ENCODE assay signal across 12 cellular contexts in the genomic region with DNA sequence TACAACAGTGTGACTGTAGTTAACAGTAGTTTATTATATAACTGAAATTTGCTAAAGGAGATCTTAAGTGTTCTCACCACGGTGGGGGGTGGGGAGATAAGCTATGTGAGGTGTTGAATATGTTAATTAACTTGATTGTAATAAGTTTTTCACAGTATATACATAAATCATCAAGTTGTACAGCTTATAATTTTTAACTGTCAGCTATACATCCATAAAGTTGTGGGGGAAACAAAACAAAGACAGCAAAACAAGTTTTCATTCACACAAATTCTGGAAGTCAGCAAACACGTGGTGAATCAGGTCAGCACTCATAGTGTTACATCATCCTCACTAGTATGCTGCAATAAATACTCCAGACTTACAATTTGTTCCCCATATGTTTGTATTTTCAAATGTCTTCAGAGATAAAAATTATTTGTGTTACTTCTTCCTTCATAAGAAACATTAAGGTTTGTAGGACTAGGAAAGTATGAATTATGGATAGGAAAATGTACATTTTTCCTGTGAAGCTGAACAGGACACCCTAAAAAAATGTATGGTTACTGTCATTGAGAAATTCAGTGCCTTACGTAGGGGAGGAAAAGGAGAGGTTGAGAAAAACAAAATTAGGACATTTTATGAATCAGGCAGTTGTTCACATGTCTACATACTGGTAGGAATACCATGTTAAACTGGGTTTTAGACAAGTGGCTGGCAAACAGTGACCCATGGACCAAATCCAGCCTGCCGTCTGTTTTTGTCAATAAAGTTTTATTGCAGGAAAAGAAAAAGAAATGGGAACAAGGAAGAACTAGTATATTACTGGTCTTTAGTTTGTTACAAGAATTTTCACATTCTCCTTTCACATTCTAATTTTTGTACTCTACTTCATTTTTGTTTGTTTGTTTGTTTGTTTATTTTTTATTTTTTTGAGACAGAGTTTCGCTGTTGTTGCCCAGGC. TPM values are rescaled to one million over a fixed set of nuclear protein-coding genes. Genes with fewer than 3 reads are reported as not detected.
A peak's percentile ranks its signal among the peaks of the same experiment; 100 is the strongest.
DNase-seq lines count a peak whose midpoint lies in the region; ATAC-seq and TF ChIP-seq lines count a peak whose summit lies in the region.
"Had no signal": no experiment of that assay in that cellular context is flagged by ENCODE, and none has a peak within 500 bp of the region (broad histone marks: within the 10 kb centered on the region; RNA-seq: fewer than 3 reads in every experiment).

No MANE protein-coding gene starts in this region.

- TF ChIP-seq POLR2A in lower leg skin (IDR thresholded peaks at IDR 0.05), result no peak

- no peak overlapping the region for H3K9ac ChIP-seq in HUES64 (ENCODE audit: low read depth, low read length)
- H3K9ac ChIP-seq: KMS-11 had no signal

- no peaks in the 10 kb centered on the region for H3K27me3 Mint-ChIP-seq in CD4-positive, alpha-beta T cell
- H3K27me3 Mint-ChIP-seq in immature natural killer cell (ENCODE audit: low read depth in 3 of 3), result no peaks in the 10 kb centered on the region
- H3K27me3 Mint-ChIP-seq in glutamatergic neuron (ENCODE audit: unreplicated experiment), result no peaks in the 10 kb centered on the region

- H3K27ac ChIP-seq in CD4-positive, alpha-beta T cell (ENCODE audit: low read depth, low read length), result no peak overlapping the region
- peak overlapping the region; percentile 22; the same call in 1 of the 2 replicates for H3K27ac ChIP-seq in HUES64 (ENCODE audit: low read depth, low read length)
- H3K27ac ChIP-seq: KMS-11 had no signal

- no peak for DNase-seq in CD4-positive, alpha-beta T cell
- no peak for DNase-seq in activated naive CD4-positive, alpha-beta T cell treated with anti-CD3 and anti-CD28 coated beads, Interleukin-2, amount 50 U/mL, for 72 hours (ENCODE audit: low spot score in 2 of 2)
- DNase-seq in immature natural killer cell (no peak), glutamatergic neuron (no peak), NCI-H146 treated with DMSO at 0.1 percent for 48 hours (lab: John Stamatoyannopoulos, UW; ENCODE audit: unreplicated experiment) (no peak), lower leg skin (ENCODE audit: low spot score in 2 of 2) (no peak), DMS 273 treated with DMSO at 0.1 percent for 48 hours (lab: John Stamatoyannopoulos, UW) (no peak)
- DNase-seq: activated CD4-positive, alpha-beta T cell treated with anti-CD3 and anti-CD28 coated beads for 4 hours; DMS153; NK-92 treated with Interleukin-12 subunit alpha and Interleukin-12 subunit beta, amount 100 ng/mL, for 24 hours had no signal

- no peak for TF ChIP-seq CTCF in CD4-positive, alpha-beta T cell (IDR thresholded peaks at IDR 0.05)
- no peak for TF ChIP-seq CTCF in glutamatergic neuron (IDR thresholded peaks at IDR 0.05; ENCODE audit: partially characterized antibody, unreplicated experiment)
- no peak for TF ChIP-seq CTCF in lower leg skin (IDR thresholded peaks at IDR 0.05)

- ATAC-seq in CD4-positive, alpha-beta T cell (ENCODE audit: poor library complexity), result no peak
- ATAC-seq in activated naive CD4-positive, alpha-beta T cell treated with anti-CD3 and anti-CD28 coated beads, Interleukin-2, amount 50 U/mL, for 72 hours, result peak in 1 of 2 donors; percentile 10

- no peaks in the 10 kb centered on the region for H3K27me3 ChIP-seq in CD4-positive, alpha-beta T cell (ENCODE audit: control insufficient read depth, insufficient read depth, low read length)
- no peaks in the 10 kb centered on the region for H3K27me3 ChIP-seq in HUES64 (ENCODE audit: insufficient read depth, low read length)

- WGBS in HUES64, result 89% methylated on average over 5 of the region's 5 CpGs
- 79 to 80% methylated on average over 5 of the region's 5 CpGs for WGBS in lower leg skin, 2 donors

- no peak overlapping the region for H3K4me3 ChIP-seq in HUES64 (ENCODE audit: low read length)
- no peak overlapping the region for H3K4me3 ChIP-seq in lower leg skin (ENCODE audit: low read depth, poor library complexity, severe bottlenecking)

- POLR2A ChIA-PET in CD4-positive, alpha-beta T cell (lab: Charles Lee), result interaction anchor here (1.7 kb wide), 1 partner anchor 83 kb away, joined by 4 read pairs; no protein-coding TSS in a partner anchor

- H3K4me1 Mint-ChIP-seq in CD4-positive, alpha-beta T cell (ENCODE audit: low read depth), result peaks cover 6% of the 10 kb centered on the region
- H3K4me1 Mint-ChIP-seq in immature natural killer cell (peaks cover 0 to 10% of the 10 kb centered on the region in 2 donors), glutamatergic neuron (ENCODE audit: low read depth, unreplicated experiment) (no peaks in the 10 kb centered on the region)

- H3K4me3 Mint-ChIP-seq in CD4-positive, alpha-beta T cell, result no peak overlapping the region
- H3K4me3 Mint-ChIP-seq in immature natural killer cell (no peak overlapping the region), glutamatergic neuron (ENCODE audit: unreplicated experiment) (no peak overlapping the region)

- H3K4me1 ChIP-seq in HUES64 (ENCODE audit: insufficient read depth, low read length), result no peaks in the 10 kb centered on the region

- H3K9me3 Mint-ChIP-seq in CD4-positive, alpha-beta T cell, result no peaks in the 10 kb centered on the region
- no peaks in the 10 kb centered on the region for H3K9me3 Mint-ChIP-seq in activated naive CD4-positive, alpha-beta T cell treated with anti-CD3 and anti-CD28 coated beads, Interleukin-2, amount 50 U/mL, for 72 hours
- H3K9me3 Mint-ChIP-seq in immature natural killer cell, result no peaks in the 10 kb centered on the region
- peaks cover 2% of the 10 kb centered on the region for H3K9me3 Mint-ChIP-seq in glutamatergic neuron (ENCODE audit: unreplicated experiment)

- no peaks in the 10 kb centered on the region for H3K9me3 ChIP-seq in CD4-positive, alpha-beta T cell (ENCODE audit: control insufficient read depth, low read length)
- H3K9me3 ChIP-seq in HUES64 (ENCODE audit: insufficient read depth, low read depth, low read length), result no peaks in the 10 kb centered on the region

- peaks cover 85% of the 10 kb centered on the region for H3K36me3 ChIP-seq in HUES64 (ENCODE audit: insufficient read depth, low read length)

- intact Hi-C loops in CD4-positive, alpha-beta T cell (cut with DNase I, micrococcal nuclease), result no loop called here
- intact Hi-C loops in lower leg skin (cut with DNase I; ENCODE audit: low total_unique reads), result no loop called here

- H3K27ac Mint-ChIP-seq in CD4-positive, alpha-beta T cell, result peak overlapping the region; percentile 41
- peak overlapping the region; percentile 6 to 72 for H3K27ac Mint-ChIP-seq in activated naive CD4-positive, alpha-beta T cell treated with anti-CD3 and anti-CD28 coated beads, Interleukin-2, amount 50 U/mL, for 72 hours
- H3K27ac Mint-ChIP-seq in immature natural killer cell (peak overlapping the region in 4 of 6 donors; percentile 6 to 69 (median 22)), glutamatergic neuron (ENCODE audit: unreplicated experiment) (no peak overlapping the region)

- peaks cover 76% of the 10 kb centered on the region for H3K36me3 Mint-ChIP-seq in CD4-positive, alpha-beta T cell (ENCODE audit: low read depth)
- peaks cover 29 to 52% of the 10 kb centered on the region in 2 donors for H3K36me3 Mint-ChIP-seq in activated naive CD4-positive, alpha-beta T cell treated with anti-CD3 and anti-CD28 coated beads, Interleukin-2, amount 50 U/mL, for 72 hours
- H3K36me3 Mint-ChIP-seq in immature natural killer cell (peaks cover 9 to 32% (median 17%) of the 10 kb centered on the region in 3 donors), glutamatergic neuron (ENCODE audit: unreplicated experiment) (no peaks in the 10 kb centered on the region)

- CTCF ChIA-PET in CD4-positive, alpha-beta T cell (lab: Charles Lee), result interaction anchor here (1.2 kb wide), 1 partner anchor 26 kb away, joined by 3 read pairs; no protein-coding TSS in a partner anchor

RNA-seq across cellular contexts. Expression of gene SUMO4, which starts 6.0 kb away (rescaled TPM):
- total RNA-seq in CD4-positive, alpha-beta T cell, result 1 to 10 TPM; 8.6 to 8.7 TPM
- polyA plus RNA-seq in HUES64 (2013, experiment 1 of 2), result 0.35 TPM
- polyA plus RNA-seq in HUES64 (2013, experiment 2 of 2), result not detected
- 10 to 100 TPM in 1 of 2 donors, 1 to 10 TPM in 1; 10.0 to 11.2 TPM for total RNA-seq in activated naive CD4-positive, alpha-beta T cell treated with anti-CD3 and anti-CD28 coated beads, Interleukin-2, amount 50 U/mL, for 72 hours
- under 1 TPM in 1 of 3 donors, not detected in 2; 0.94 TPM for polyA plus RNA-seq in immature natural killer cell
- total RNA-seq in glutamatergic neuron (ENCODE audit: unreplicated experiment), result 1.3 TPM
- 1 to 10 TPM in 1 of 4 donors, under 1 TPM in 3; 0.25 to 1.8 (median 0.58) TPM for total RNA-seq in lower leg skin
